ENCODE assay signal across 2 cellular contexts in genomic region chr2:172351586-172351985, GRCh38.
TF ChIP-seq lines count a peak whose summit lies in the region.

No MANE protein-coding gene starts in this region.

TF ChIP-seq in liver, 16 proteins besides CTCF, POLR2A, EP300 and RAD21 (continued from another document):
- no peak for TF ChIP-seq REST (IDR thresholded peaks at IDR 0.05)
- TF ChIP-seq HNF4G (IDR thresholded peaks at IDR 0.05): no peak
- no peak for TF ChIP-seq SP1 (IDR thresholded peaks at IDR 0.05)
- no peak for TF ChIP-seq GABPA (IDR thresholded peaks at IDR 0.05 in 1 of 2, conservative IDR thresholded peaks at IDR 0.05 in 1 of 2)
- no peak for TF ChIP-seq JUND (IDR thresholded peaks at IDR 0.05)
- TF ChIP-seq EGR1 (IDR thresholded peaks at IDR 0.05; ENCODE audit: low read depth in 2 of 2): no peak
- no peak for TF ChIP-seq TAF1 (conservative IDR thresholded peaks at IDR 0.05)
- no peak for TF ChIP-seq FOXA1 (IDR thresholded peaks at IDR 0.05)
- TF ChIP-seq HNF4A (conservative IDR thresholded peaks at IDR 0.05): no peak
- no peak for TF ChIP-seq ZBTB33 (IDR thresholded peaks at IDR 0.05)
- no peak for TF ChIP-seq FOXA2 (IDR thresholded peaks at IDR 0.05)
- no peak for TF ChIP-seq NR2F2 (IDR thresholded peaks at IDR 0.05)
- no peak for TF ChIP-seq ATF3 (IDR thresholded peaks at IDR 0.05)

TF ChIP-seq in HepG2, 621 proteins besides CTCF, POLR2A, EP300 and RAD21 (continued from another document):
- TF ChIP-seq FUBP1 (CRISPR knock-in tag; IDR thresholded peaks at IDR 0.05; ENCODE audit: borderline replicate concordance): no peak
- no peak for TF ChIP-seq ZBTB49 (CRISPR knock-in tag; IDR thresholded peaks at IDR 0.05; ENCODE audit: borderline replicate concordance)
- TF ChIP-seq USF2 (IDR thresholded peaks at IDR 0.05; ENCODE audit: low read depth, low read length): no peak
- no peak for TF ChIP-seq USF2 (CRISPR knock-in tag; IDR thresholded peaks at IDR 0.05; ENCODE audit: borderline replicate concordance)
- TF ChIP-seq ZNF230 (CRISPR knock-in tag; IDR thresholded peaks at IDR 0.05): no peak
- no peak for TF ChIP-seq CREM (IDR thresholded peaks at IDR 0.05)
- no peak for TF ChIP-seq CREM (CRISPR knock-in tag; IDR thresholded peaks at IDR 0.05)
- TF ChIP-seq MXD4 (CRISPR knock-in tag; IDR thresholded peaks at IDR 0.05): no peak
- TF ChIP-seq ZZZ3 (CRISPR knock-in tag; IDR thresholded peaks at IDR 0.05; ENCODE audit: borderline replicate concordance): no peak
- TF ChIP-seq ZNF660 (CRISPR knock-in tag; IDR thresholded peaks at IDR 0.05; ENCODE audit: borderline replicate concordance, low read depth): no peak
- TF ChIP-seq TCF12 (IDR thresholded peaks at IDR 0.05): no peak
- TF ChIP-seq TCF12 (CRISPR knock-in tag; IDR thresholded peaks at IDR 0.05): no peak
- no peak for TF ChIP-seq HMG20B (CRISPR knock-in tag; conservative IDR thresholded peaks at IDR 0.05)
- TF ChIP-seq RARG (CRISPR knock-in tag; IDR thresholded peaks at IDR 0.05; ENCODE audit: low read depth): no peak
- no peak for TF ChIP-seq ZNF775 (CRISPR knock-in tag; IDR thresholded peaks at IDR 0.05; ENCODE audit: borderline replicate concordance)
